ENCODE assay signal across 20 cellular contexts in genomic region chr1:201660931-201661822, GRCh38.
"Had no signal": no experiment of that assay in that cellular context is flagged by ENCODE, and none has a peak within 500 bp of the region (broad histone marks: within the 10 kb centered on the region; RNA-seq: fewer than 3 reads in every experiment).

No MANE protein-coding gene starts in this region.

- H3K27ac ChIP-seq: coronary artery, gastroesophageal sphincter, left lung, transverse colon, VCaP had no signal

- ATAC-seq: activated CD8-positive, alpha-beta T cell treated with anti-CD3 and anti-CD28 coated beads, Interleukin-2, amount 10 ng/mL, durations not matched to agents 7 days and 5 days; gastroesophageal sphincter; left lung; right cardiac atrium; stimulated activated effector memory CD8-positive, alpha-beta T cell treated with anti-CD3 and anti-CD28 coated beads, Interleukin-12 subunit alpha, Interleukin-12 subunit beta, amount 100 ng/mL, for 72 hours; T-cell had no signal

- H3K27me3 ChIP-seq: gastroesophageal sphincter, left lung, transverse colon had no signal

- H3K27ac Mint-ChIP-seq: activated CD8-positive, alpha-beta T cell treated with anti-CD3 and anti-CD28 coated beads, Interleukin-2, amount 10 ng/mL, durations not matched to agents 7 days and 5 days; activated T-helper 1 cell treated with anti-CD3 and anti-CD28 coated beads, Interleukin-12 subunit alpha, Interleukin-12 subunit beta, Interleukin-2, Interleukin-4 antibody, amounts not matched to agents 30 ng/mL and 10 ng/mL and 1 ng/mL, durations not matched to agents 14 hours and 24 hours and 36 hours; memory B cell; progenitor cell of endocrine pancreas; stimulated activated effector memory CD8-positive, alpha-beta T cell treated with anti-CD3 and anti-CD28 coated beads, Interleukin-12 subunit alpha, Interleukin-12 subunit beta, amount 100 ng/mL, for 72 hours; T-cell had no signal

- H3K36me3 Mint-ChIP-seq: stimulated activated effector memory CD8-positive, alpha-beta T cell treated with anti-CD3 and anti-CD28 coated beads, Interleukin-12 subunit alpha, Interleukin-12 subunit beta, amount 100 ng/mL, for 72 hours; T-cell had no signal

- H3K4me1 Mint-ChIP-seq: memory B cell; stimulated activated effector memory CD8-positive, alpha-beta T cell treated with anti-CD3 and anti-CD28 coated beads, Interleukin-12 subunit alpha, Interleukin-12 subunit beta, amount 100 ng/mL, for 72 hours; T-cell had no signal

- DNase-seq: activated CD4-positive, alpha-beta T cell treated with anti-CD3 and anti-CD28 coated beads for 48 hours; activated CD8-positive, alpha-beta memory T cell treated with anti-CD3 and anti-CD28 coated beads, Interleukin-2, amount 50 U/mL, for 48 hours; activated CD8-positive, alpha-beta T cell treated with anti-CD3 and anti-CD28 coated beads, Interleukin-2, amount 10 ng/mL, durations not matched to agents 7 days and 5 days; activated naive CD4-positive, alpha-beta T cell; caudate nucleus; effector CD8-positive, alpha-beta T cell; left lung; right cardiac atrium; substantia nigra; T-cell; T1000; transverse colon had no signal

- H3K9me3 Mint-ChIP-seq: activated T-helper 1 cell treated with anti-CD3 and anti-CD28 coated beads, Interleukin-12 subunit alpha, Interleukin-12 subunit beta, Interleukin-2, Interleukin-4 antibody, amounts not matched to agents 30 ng/mL and 10 ng/mL and 1 ng/mL, durations not matched to agents 14 hours and 24 hours and 36 hours; memory B cell; stimulated activated effector memory CD8-positive, alpha-beta T cell treated with anti-CD3 and anti-CD28 coated beads, Interleukin-12 subunit alpha, Interleukin-12 subunit beta, amount 100 ng/mL, for 72 hours; T-cell had no signal

- H3K4me3 Mint-ChIP-seq: activated CD8-positive, alpha-beta T cell treated with anti-CD3 and anti-CD28 coated beads, Interleukin-2, amount 10 ng/mL, durations not matched to agents 7 days and 5 days; activated T-helper 1 cell treated with anti-CD3 and anti-CD28 coated beads, Interleukin-12 subunit alpha, Interleukin-12 subunit beta, Interleukin-2, Interleukin-4 antibody, amounts not matched to agents 30 ng/mL and 10 ng/mL and 1 ng/mL, durations not matched to agents 14 hours and 24 hours and 36 hours; memory B cell; stimulated activated effector memory CD8-positive, alpha-beta T cell treated with anti-CD3 and anti-CD28 coated beads, Interleukin-12 subunit alpha, Interleukin-12 subunit beta, amount 100 ng/mL, for 72 hours; T-cell had no signal

- H3K36me3 ChIP-seq: left lung, transverse colon had no signal

- H3K9me3 ChIP-seq: gastroesophageal sphincter, left lung, transverse colon had no signal

- H3K4me1 ChIP-seq: left lung had no signal

- H3K4me3 ChIP-seq: coronary artery, gastroesophageal sphincter, left lung, smooth muscle cell, transverse colon had no signal
